In genomic region chr9:91190062-91190461, GRCh38 we compare ENCODE assay signal across 13 cellular contexts.
"Had no signal": no experiment of that assay in that cellular context is flagged by ENCODE, and none has a peak within 500 bp of the region (broad histone marks: within the 10 kb centered on the region; RNA-seq: fewer than 3 reads in every experiment).

No MANE protein-coding gene starts in this region.

- H3K4me3 Mint-ChIP-seq: brain, natural killer cell, T-helper 17 cell had no signal

- ATAC-seq: lower lobe of right lung, natural killer cell, T-helper 17 cell had no signal

- H3K27me3 Mint-ChIP-seq: T-helper 17 cell had no signal

- DNase-seq: activated effector memory CD4-positive, alpha-beta T cell treated with anti-CD3 and anti-CD28 coated beads, Interleukin-2, amount 50 U/mL, for 16 hours; anterior cingulate cortex; central memory CD4-positive, alpha-beta T cell; foreskin melanocyte; hypothalamus; lower lobe of right lung; natural killer cell; nucleus accumbens; sigmoid colon; stimulated activated CD4-positive, alpha-beta T cell treated with anti-CD3 and anti-CD28 coated beads, Interleukin-4, amount 100 ng/mL, for 4 hours; stimulated activated naive CD4-positive, alpha-beta T cell treated with Interleukin-2 at 50 U/mL for 16 hours; T-helper 17 cell had no signal

- H3K36me3 Mint-ChIP-seq: brain, natural killer cell had no signal

- H3K9me3 Mint-ChIP-seq: natural killer cell had no signal

- H3K27ac Mint-ChIP-seq: natural killer cell, T-helper 17 cell had no signal
